Comparison of ENCODE assay signal across 2 cellular contexts in the genomic region with DNA sequence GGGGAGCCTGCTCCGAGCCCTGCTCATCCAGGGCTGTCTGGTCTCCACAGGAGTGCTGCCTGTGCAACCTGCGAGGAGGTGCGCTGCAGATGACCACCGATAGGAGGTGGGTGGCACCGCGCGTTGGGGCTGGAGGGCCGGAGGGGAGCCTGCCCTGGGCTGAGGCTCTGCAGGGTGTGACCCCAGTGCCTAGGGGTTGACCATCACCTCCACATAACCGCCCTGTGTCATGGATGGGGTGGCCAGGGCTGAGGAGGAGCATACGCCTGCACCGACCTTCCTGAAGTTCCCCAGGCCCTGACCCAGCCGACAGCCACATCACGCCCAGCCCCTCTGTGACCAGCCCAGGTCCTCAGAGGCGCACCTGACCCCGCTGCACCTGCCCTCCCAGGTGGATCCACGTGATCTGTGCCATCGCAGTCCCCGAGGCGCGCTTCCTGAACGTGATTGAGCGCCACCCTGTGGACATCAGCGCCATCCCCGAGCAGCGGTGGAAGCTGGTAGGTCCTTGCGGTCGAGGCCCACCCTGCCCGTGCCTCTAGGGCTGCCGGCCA.
TF ChIP-seq lines count a peak whose summit lies in the region.

No MANE protein-coding gene starts in this region.

TF ChIP-seq in HEK293T, 16 proteins besides CTCF, POLR2A, EP300 and RAD21 (continued from another document):
- TF ChIP-seq, protein P1, sequence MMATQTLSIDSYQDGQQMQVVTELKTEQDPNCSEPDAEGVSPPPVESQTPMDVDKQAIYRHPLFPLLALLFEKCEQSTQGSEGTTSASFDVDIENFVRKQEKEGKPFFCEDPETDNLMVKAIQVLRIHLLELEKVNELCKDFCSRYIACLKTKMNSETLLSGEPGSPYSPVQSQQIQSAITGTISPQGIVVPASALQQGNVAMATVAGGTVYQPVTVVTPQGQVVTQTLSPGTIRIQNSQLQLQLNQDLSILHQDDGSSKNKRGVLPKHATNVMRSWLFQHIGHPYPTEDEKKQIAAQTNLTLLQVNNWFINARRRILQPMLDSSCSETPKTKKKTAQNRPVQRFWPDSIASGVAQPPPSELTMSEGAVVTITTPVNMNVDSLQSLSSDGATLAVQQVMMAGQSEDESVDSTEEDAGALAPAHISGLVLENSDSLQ (IDR thresholded peaks at IDR 0.05): no peak
- no peak for TF ChIP-seq SP1 (IDR thresholded peaks at IDR 0.05)
- TF ChIP-seq CTBP1 (IDR thresholded peaks at IDR 0.05; ENCODE audit: borderline replicate concordance): no peak
- no peak for TF ChIP-seq BHLHE40 (IDR thresholded peaks at IDR 0.05; ENCODE audit: borderline replicate concordance)
- TF ChIP-seq NFRKB (IDR thresholded peaks at IDR 0.05): no peak
- no peak for TF ChIP-seq L3MBTL2 (conservative IDR thresholded peaks at IDR 0.05)

TF ChIP-seq in K562, 482 proteins besides CTCF, POLR2A, EP300 and RAD21 (continued from another document):
- peak; percentile 37 for TF ChIP-seq CTCFL (IDR thresholded peaks at IDR 0.05; ENCODE audit: borderline replicate concordance, insufficient read depth, low read depth, low read length, poor library complexity, severe bottlenecking)
